Comparison of ENCODE assay signal across 9 cellular contexts in genomic region chr6:149335924-149336323, GRCh38. TPM values are rescaled to one million over a fixed set of nuclear protein-coding genes. Genes with fewer than 3 reads are reported as not detected.
A peak's percentile ranks its signal among the peaks of the same experiment; 100 is the strongest.
DNase-seq lines count a peak whose midpoint lies in the region; ATAC-seq and TF ChIP-seq lines count a peak whose summit lies in the region.
"Had no signal": no experiment of that assay in that cellular context is flagged by ENCODE, and none has a peak within 500 bp of the region (broad histone marks: within the 10 kb centered on the region; RNA-seq: fewer than 3 reads in every experiment).

No MANE protein-coding gene starts in this region.

- H3K27ac Mint-ChIP-seq in activated naive CD8-positive, alpha-beta T cell treated with anti-CD3 and anti-CD28 coated beads for 36 hours = peak overlapping the region; percentile 84
- peak overlapping the region in 5 of 9 donors; percentile 6 to 82 (median 56) for H3K27ac Mint-ChIP-seq in naive thymus-derived CD4-positive, alpha-beta T cell

- intact Hi-C loops in naive thymus-derived CD4-positive, alpha-beta T cell (cut with micrococcal nuclease) = loop anchor here (2.0 to 5.0 kb wide), 2 partner anchors 15 to 71 kb away; no protein-coding TSS in a partner anchor

- CTCF ChIA-PET in naive thymus-derived CD4-positive, alpha-beta T cell (lab: Charles Lee) = interaction anchor here (0.6 kb wide), 2 partner anchors 9 to 311 kb away, joined by 3 to 5 read pairs; no protein-coding TSS in a partner anchor

- no peaks in the 10 kb centered on the region for H3K36me3 ChIP-seq in naive thymus-derived CD4-positive, alpha-beta T cell (ENCODE audit: control insufficient read depth in 2 of 3, insufficient read depth in 3 of 3, low read length in 3 of 3)
- H3K36me3 ChIP-seq: adrenal gland had no signal

- H3K27ac ChIP-seq in naive thymus-derived CD4-positive, alpha-beta T cell (ENCODE audit: low read depth, low read length) = no peak overlapping the region

- peaks cover 83% of the 10 kb centered on the region for H3K4me1 Mint-ChIP-seq in activated naive CD8-positive, alpha-beta T cell treated with anti-CD3 and anti-CD28 coated beads for 36 hours
- peaks cover 68 to 100% (median 88%) of the 10 kb centered on the region in 7 donors for H3K4me1 Mint-ChIP-seq in naive thymus-derived CD4-positive, alpha-beta T cell

- no peaks in the 10 kb centered on the region for H3K27me3 Mint-ChIP-seq in activated naive CD8-positive, alpha-beta T cell treated with anti-CD3 and anti-CD28 coated beads for 36 hours
- H3K27me3 Mint-ChIP-seq in naive thymus-derived CD4-positive, alpha-beta T cell = no peaks in the 10 kb centered on the region

- peaks cover 42 to 45% of the 10 kb centered on the region in 2 donors for H3K4me1 ChIP-seq in naive thymus-derived CD4-positive, alpha-beta T cell (ENCODE audit: control insufficient read depth in 2 of 2, insufficient read depth in 2 of 2, low read length in 2 of 2)

- peak; percentile 61 for ATAC-seq in naive thymus-derived CD4-positive, alpha-beta T cell
- no peak for ATAC-seq in HG02852 (IDR thresholded peaks at IDR 0.05; ENCODE audit: unreplicated experiment)

- H3K9me3 ChIP-seq in naive thymus-derived CD4-positive, alpha-beta T cell (ENCODE audit: control insufficient read depth in 2 of 3, low read length in 3 of 3) = no peaks in the 10 kb centered on the region
- H3K9me3 ChIP-seq: adrenal gland had no signal

- H3K4me3 ChIP-seq in AG10803 (ENCODE audit: low read length) = no peak overlapping the region
- no peak overlapping the region for H3K4me3 ChIP-seq in naive thymus-derived CD4-positive, alpha-beta T cell (ENCODE audit: low read length)
- H3K4me3 ChIP-seq: adrenal gland had no signal

- POLR2A ChIA-PET in naive thymus-derived CD4-positive, alpha-beta T cell (lab: Charles Lee) = no interaction called here

- peak overlapping the region; percentile 50 for H3K4me3 Mint-ChIP-seq in activated naive CD8-positive, alpha-beta T cell treated with anti-CD3 and anti-CD28 coated beads for 36 hours
- H3K4me3 Mint-ChIP-seq in naive thymus-derived CD4-positive, alpha-beta T cell = peak overlapping the region in 9 of 10 donors; percentile 0 to 73 (median 50)

- H3K9me3 Mint-ChIP-seq in activated naive CD8-positive, alpha-beta T cell treated with anti-CD3 and anti-CD28 coated beads for 36 hours = peaks cover 7% of the 10 kb centered on the region
- peaks cover 0 to 2% (median 0%) of the 10 kb centered on the region in 11 donors for H3K9me3 Mint-ChIP-seq in naive thymus-derived CD4-positive, alpha-beta T cell

- no peaks in the 10 kb centered on the region for H3K27me3 ChIP-seq in naive thymus-derived CD4-positive, alpha-beta T cell (ENCODE audit: control insufficient read depth in 2 of 2, insufficient read depth in 2 of 2, low read length in 2 of 2)
- H3K27me3 ChIP-seq: adrenal gland had no signal

- DNase-seq in AG10803 (ENCODE audit: low read depth) (peak; percentile 76), HS-5 (ENCODE audit: low read depth) (peak; percentile 57), SIG-M5 (lab: John Stamatoyannopoulos, UW) (no peak), cerebellar cortex (ENCODE audit: low spot score) (no peak), NCI-H1694 (lab: John Stamatoyannopoulos, UW) (no peak)
- peak; percentile 30 for DNase-seq in activated naive CD8-positive, alpha-beta T cell treated with anti-CD3 and anti-CD28 coated beads for 36 hours
- DNase-seq in naive thymus-derived CD4-positive, alpha-beta T cell = no peak

- TF ChIP-seq CTCF in AG10803 (conservative IDR thresholded peaks at IDR 0.05; ENCODE audit: low read length) = no peak

- peaks cover 30% of the 10 kb centered on the region for H3K36me3 Mint-ChIP-seq in activated naive CD8-positive, alpha-beta T cell treated with anti-CD3 and anti-CD28 coated beads for 36 hours
- H3K36me3 Mint-ChIP-seq in naive thymus-derived CD4-positive, alpha-beta T cell = peaks cover 0 to 19% (median 10%) of the 10 kb centered on the region in 5 donors

RNA-seq across cellular contexts. Expression of gene TAB2, which starts 18.4 kb away (rescaled TPM):
- total RNA-seq in activated naive CD8-positive, alpha-beta T cell treated with anti-CD3 and anti-CD28 coated beads for 36 hours = 10 to 100 TPM; 55.5 to 56.1 TPM
- 100 to 1,000 TPM in 4 of 5 experiments, 10 to 100 TPM in 1; 98.3 to 234 (median 119) TPM for total RNA-seq in naive thymus-derived CD4-positive, alpha-beta T cell
- polyA plus RNA-seq in naive thymus-derived CD4-positive, alpha-beta T cell = 10 to 100 TPM; 15.7 to 17.5 TPM

Comparison
In these comparisons a context has a peak if more than half of its experiments do, and no peak if none do; other contexts are left out.
1. DNase-seq: peak in AG10803 (single experiment), HS-5 (single experiment) and activated naive CD8-positive, alpha-beta T cell treated with anti-CD3 and anti-CD28 coated beads for 36 hours (single experiment); none in naive thymus-derived CD4-positive, alpha-beta T cell (0 of 9), SIG-M5 (single experiment), cerebellar cortex (single experiment) and NCI-H1694 (single experiment).